Comparison of ENCODE assay signal across 8 cellular contexts in the genomic region with DNA sequence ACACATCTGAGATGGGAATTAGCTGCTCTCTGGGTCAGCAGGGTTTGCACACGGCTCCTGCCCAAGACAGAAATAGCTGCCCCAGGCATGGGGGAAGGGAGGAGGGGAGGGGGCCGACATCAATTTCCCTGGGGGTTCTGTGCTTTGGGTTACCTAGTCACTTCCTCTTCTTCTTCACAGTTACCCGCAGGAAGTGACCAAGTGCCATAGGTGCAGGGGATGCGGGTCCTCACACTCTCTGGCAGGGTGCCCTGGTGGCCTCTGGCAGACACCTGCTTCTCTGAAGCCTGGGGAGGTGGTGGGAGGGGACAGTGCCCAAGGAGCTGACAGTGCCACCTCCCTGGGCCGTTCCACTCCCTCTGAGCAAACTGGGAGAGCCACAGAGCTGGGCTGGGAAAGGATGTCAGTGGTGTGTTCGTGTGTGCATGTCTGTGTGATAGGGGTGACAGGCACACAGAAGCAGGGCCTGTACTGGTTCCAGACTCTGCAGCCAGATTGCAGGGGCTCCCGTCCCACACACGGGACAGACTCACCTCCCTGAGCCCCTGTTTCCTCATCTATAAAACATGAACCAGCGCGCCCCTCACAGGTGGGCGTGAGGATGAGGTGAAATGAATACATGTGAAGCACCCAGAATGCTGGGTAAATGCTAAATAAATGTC. TPM values are rescaled to one million over a fixed set of nuclear protein-coding genes. Genes with fewer than 3 reads are reported as not detected.
DNase-seq lines count a peak whose midpoint lies in the region; ATAC-seq and TF ChIP-seq lines count a peak whose summit lies in the region.

No MANE protein-coding gene starts in this region.

- no peaks in the 10 kb centered on the region for H4K20me1 ChIP-seq in hepatocyte (ENCODE audit: insufficient read depth, poor library complexity, severe bottlenecking)

- H3K36me3 Mint-ChIP-seq in CD4-positive, CD25-positive, alpha-beta regulatory T cell: no peaks in the 10 kb centered on the region
- no peaks in the 10 kb centered on the region for H3K36me3 Mint-ChIP-seq in activated naive CD8-positive, alpha-beta T cell treated with anti-CD3 and anti-CD28 coated beads, Interleukin-2, amount 10 ng/mL, durations not matched to agents 7 days and 5 days

- H3K27ac Mint-ChIP-seq in CD4-positive, CD25-positive, alpha-beta regulatory T cell: peak overlapping the region; percentile 94 to 97 (median 95)
- H3K27ac Mint-ChIP-seq in activated naive CD8-positive, alpha-beta T cell treated with anti-CD3 and anti-CD28 coated beads, Interleukin-2, amount 10 ng/mL, durations not matched to agents 7 days and 5 days: peak overlapping the region; percentile 60

- no peaks in the 10 kb centered on the region for H3K9me2 ChIP-seq in hepatocyte (replicated peaks; ENCODE audit: insufficient read depth)

- H3K4me3 Mint-ChIP-seq in CD4-positive, CD25-positive, alpha-beta regulatory T cell: peak overlapping the region in 2 of 4 donors; percentile 40 to 67
- H3K4me3 Mint-ChIP-seq in activated naive CD8-positive, alpha-beta T cell treated with anti-CD3 and anti-CD28 coated beads, Interleukin-2, amount 10 ng/mL, durations not matched to agents 7 days and 5 days: peak overlapping the region; percentile 18

- no peaks in the 10 kb centered on the region for H3K9me3 Mint-ChIP-seq in CD4-positive, CD25-positive, alpha-beta regulatory T cell
- H3K9me3 Mint-ChIP-seq in activated naive CD8-positive, alpha-beta T cell treated with anti-CD3 and anti-CD28 coated beads, Interleukin-2, amount 10 ng/mL, durations not matched to agents 7 days and 5 days: no peaks in the 10 kb centered on the region

- DNase-seq in CD4-positive, CD25-positive, alpha-beta regulatory T cell: peak in 2 of 3 donors; percentile 37 to 71
- peak; percentile 67 for DNase-seq in NB4 (ENCODE audit: low read depth)
- no peak for DNase-seq in activated naive CD8-positive, alpha-beta T cell treated with anti-CD3 and anti-CD28 coated beads, Interleukin-2, amount 10 ng/mL, durations not matched to agents 7 days and 5 days
- no peak for DNase-seq in BE2C
- no peak for DNase-seq in Ammon's horn (ENCODE audit: low spot score)
- no peak for DNase-seq in hepatocyte (ENCODE audit: low spot score)

- whole genome bisulfite sequencing in hepatocyte (ENCODE audit: low lambda C conversion rate, missing lambda C conversion rate): 82% methylated on average over 11 of the region's 11 CpGs

- no peaks in the 10 kb centered on the region for H3K79me2 ChIP-seq in hepatocyte

- TF ChIP-seq CTCF in NB4 (IDR thresholded peaks at IDR 0.05; ENCODE audit: low read depth, low read length) (no peak), BE2C (IDR thresholded peaks at IDR 0.05; ENCODE audit: low read depth, low read length) (no peak), hepatocyte (IDR thresholded peaks at IDR 0.05; ENCODE audit: poor library complexity) (no peak)

- peak; percentile 70 to 79 for ATAC-seq in CD4-positive, CD25-positive, alpha-beta regulatory T cell (ENCODE audit: low read depth in 2 of 2)
- peak; percentile 63 for ATAC-seq in GM18861 (IDR thresholded peaks at IDR 0.05; ENCODE audit: unreplicated experiment)
- peak; percentile 72 for ATAC-seq in activated naive CD8-positive, alpha-beta T cell treated with anti-CD3 and anti-CD28 coated beads, Interleukin-2, amount 10 ng/mL, durations not matched to agents 7 days and 5 days (ENCODE audit: low read depth)
- ATAC-seq in GM21526 (IDR thresholded peaks at IDR 0.05; ENCODE audit: low FRiP score, unreplicated experiment): no peak

- H2AFZ ChIP-seq in hepatocyte: no peak overlapping the region

- peaks cover 6% of the 10 kb centered on the region for H3K27me3 Mint-ChIP-seq in CD4-positive, CD25-positive, alpha-beta regulatory T cell
- peaks cover 2% of the 10 kb centered on the region for H3K27me3 Mint-ChIP-seq in activated naive CD8-positive, alpha-beta T cell treated with anti-CD3 and anti-CD28 coated beads, Interleukin-2, amount 10 ng/mL, durations not matched to agents 7 days and 5 days

- no peak overlapping the region for H3K4me3 ChIP-seq in CD4-positive, CD25-positive, alpha-beta regulatory T cell (ENCODE audit: low read depth, low read length)
- no peak overlapping the region for H3K4me3 ChIP-seq in NB4 (ENCODE audit: low read depth, low read length)
- no peak overlapping the region for H3K4me3 ChIP-seq in BE2C (ENCODE audit: low read depth, low read length)
- H3K4me3 ChIP-seq in hepatocyte: no peak overlapping the region

- H3K9me3 ChIP-seq in CD4-positive, CD25-positive, alpha-beta regulatory T cell (ENCODE audit: control insufficient read depth in 2 of 2, low read length in 2 of 2): no peaks in the 10 kb centered on the region
- no peaks in the 10 kb centered on the region for H3K9me3 ChIP-seq in BE2C
- no peaks in the 10 kb centered on the region for H3K9me3 ChIP-seq in hepatocyte (ENCODE audit: low read depth)

- peaks cover 0 to 28% (median 11%) of the 10 kb centered on the region in 4 donors for H3K4me1 Mint-ChIP-seq in CD4-positive, CD25-positive, alpha-beta regulatory T cell
- peaks cover 9% of the 10 kb centered on the region for H3K4me1 Mint-ChIP-seq in activated naive CD8-positive, alpha-beta T cell treated with anti-CD3 and anti-CD28 coated beads, Interleukin-2, amount 10 ng/mL, durations not matched to agents 7 days and 5 days

- H3K4me2 ChIP-seq in hepatocyte: no peak overlapping the region

- H3K36me3 ChIP-seq in CD4-positive, CD25-positive, alpha-beta regulatory T cell (ENCODE audit: control insufficient read depth, insufficient read depth, low read length): no peaks in the 10 kb centered on the region
- H3K36me3 ChIP-seq in BE2C (no peaks in the 10 kb centered on the region), hepatocyte (replicated peaks; ENCODE audit: insufficient read depth, low read depth) (no peaks in the 10 kb centered on the region)

- TF ChIP-seq POLR2A in NB4 (IDR thresholded peaks at IDR 0.05; ENCODE audit: extremely low read depth, insufficient read length): no peak

- H3K4me1 ChIP-seq in CD4-positive, CD25-positive, alpha-beta regulatory T cell (ENCODE audit: control insufficient read depth, insufficient read depth, low read length, poor library complexity, severe bottlenecking): peaks cover 16% of the 10 kb centered on the region
- H3K4me1 ChIP-seq in BE2C: no peaks in the 10 kb centered on the region
- H3K4me1 ChIP-seq in hepatocyte (ENCODE audit: insufficient read depth): no peaks in the 10 kb centered on the region

- H3K27ac ChIP-seq in CD4-positive, CD25-positive, alpha-beta regulatory T cell (ENCODE audit: insufficient read depth, low read length, poor library complexity, severe bottlenecking): peak overlapping the region; percentile 51
- no peak overlapping the region for H3K27ac ChIP-seq in hepatocyte

- POLR2A ChIA-PET in activated naive CD8-positive, alpha-beta T cell treated with anti-CD3 and anti-CD28 coated beads, Interleukin-2, amount 10 ng/mL, durations not matched to agents 7 days and 5 days (lab: Charles Lee): no interaction called here

- no peaks in the 10 kb centered on the region for H3K27me3 ChIP-seq in CD4-positive, CD25-positive, alpha-beta regulatory T cell (ENCODE audit: control insufficient read depth, insufficient read depth, low read length)
- H3K27me3 ChIP-seq in BE2C (no peaks in the 10 kb centered on the region), hepatocyte (no peaks in the 10 kb centered on the region)

RNA-seq across cellular contexts. Expression of a gene that starts 18.2 kb away (rescaled TPM):
- total RNA-seq in CD4-positive, CD25-positive, alpha-beta regulatory T cell: not detected
- polyA plus RNA-seq in CD4-positive, CD25-positive, alpha-beta regulatory T cell: not detected
- total RNA-seq in activated naive CD8-positive, alpha-beta T cell treated with anti-CD3 and anti-CD28 coated beads, Interleukin-2, amount 10 ng/mL, durations not matched to agents 7 days and 5 days: not detected
- 0.06 TPM for polyA plus RNA-seq in BE2C (2012; ENCODE audit: insufficient read depth, insufficient read length, low read depth)
- total RNA-seq in hepatocyte: under 0.01 and 0.07 TPM in 2 replicates
- not detected in 2 replicates for polyA plus RNA-seq in hepatocyte

RNA-seq across cellular contexts. Expression of a gene that starts 22.4 kb away (rescaled TPM):
- 31.4 TPM for total RNA-seq in CD4-positive, CD25-positive, alpha-beta regulatory T cell
- polyA plus RNA-seq in CD4-positive, CD25-positive, alpha-beta regulatory T cell: 10 to 100 TPM; 59.0 to 85.1 (median 67.9) TPM
- total RNA-seq in activated naive CD8-positive, alpha-beta T cell treated with anti-CD3 and anti-CD28 coated beads, Interleukin-2, amount 10 ng/mL, durations not matched to agents 7 days and 5 days: 10 to 100 TPM; 17.0 to 19.6 TPM
- 1.6 TPM for polyA plus RNA-seq in BE2C (2012; ENCODE audit: insufficient read depth, insufficient read length, low read depth)
- total RNA-seq in hepatocyte: 0.57 TPM in 1 of 2 replicates, not detected in the other
- polyA plus RNA-seq in hepatocyte: 1.2 TPM in 2 replicates

RNA-seq across cellular contexts. Expression of a gene that starts 35.9 kb away (rescaled TPM):
- not detected for total RNA-seq in CD4-positive, CD25-positive, alpha-beta regulatory T cell
- under 1 TPM in 1 of 4 donors, not detected in 3; 0.50 TPM for polyA plus RNA-seq in CD4-positive, CD25-positive, alpha-beta regulatory T cell
- total RNA-seq in activated naive CD8-positive, alpha-beta T cell treated with anti-CD3 and anti-CD28 coated beads, Interleukin-2, amount 10 ng/mL, durations not matched to agents 7 days and 5 days: not detected
- not detected for polyA plus RNA-seq in BE2C (2012; ENCODE audit: insufficient read depth, insufficient read length, low read depth)
- not detected in 2 replicates for total RNA-seq in hepatocyte
- polyA plus RNA-seq in hepatocyte: not detected in 2 replicates

RNA-seq across cellular contexts. Expression of a gene that starts 43.5 kb away (rescaled TPM):
- total RNA-seq in CD4-positive, CD25-positive, alpha-beta regulatory T cell: not detected
- not detected for polyA plus RNA-seq in CD4-positive, CD25-positive, alpha-beta regulatory T cell
- not detected for total RNA-seq in activated naive CD8-positive, alpha-beta T cell treated with anti-CD3 and anti-CD28 coated beads, Interleukin-2, amount 10 ng/mL, durations not matched to agents 7 days and 5 days
- polyA plus RNA-seq in BE2C (2012; ENCODE audit: insufficient read depth, insufficient read length, low read depth): not detected
- total RNA-seq in hepatocyte: not detected in 2 replicates
- not detected in 2 replicates for polyA plus RNA-seq in hepatocyte

RNA-seq across cellular contexts. Expression of a gene that starts 43.6 kb away (rescaled TPM):
- total RNA-seq in CD4-positive, CD25-positive, alpha-beta regulatory T cell: 0.52 TPM
- polyA plus RNA-seq in CD4-positive, CD25-positive, alpha-beta regulatory T cell: 1 to 10 TPM; 3.9 to 6.9 (median 6.2) TPM
- 1 to 10 TPM in 1 of 2 experiments, under 1 TPM in 1; 1.00 to 1.4 TPM for total RNA-seq in activated naive CD8-positive, alpha-beta T cell treated with anti-CD3 and anti-CD28 coated beads, Interleukin-2, amount 10 ng/mL, durations not matched to agents 7 days and 5 days
- 6.8 TPM for polyA plus RNA-seq in BE2C (2012; ENCODE audit: insufficient read depth, insufficient read length, low read depth)
- 0.13 and 0.36 TPM in 2 replicates for total RNA-seq in hepatocyte
- 0.62 and 1.4 TPM in 2 replicates for polyA plus RNA-seq in hepatocyte

Comparison
In these comparisons a context has a peak if more than half of its experiments do, and no peak if none do; other contexts are left out.
1. DNase-seq: peak in CD4-positive, CD25-positive, alpha-beta regulatory T cell (2 of 3) and NB4 (single experiment); none in activated naive CD8-positive, alpha-beta T cell treated with anti-CD3 and anti-CD28 coated beads, Interleukin-2, amount 10 ng/mL, durations not matched to agents 7 days and 5 days (single experiment), BE2C (single experiment), Ammon's horn (single experiment) and hepatocyte (single experiment).
2. RNA of a gene that starts 22.4 kb away (total RNA-seq): 31.4 TPM in CD4-positive, CD25-positive, alpha-beta regulatory T cell (single experiment) and 17.0 to 19.6 TPM in activated naive CD8-positive, alpha-beta T cell treated with anti-CD3 and anti-CD28 coated beads, Interleukin-2, amount 10 ng/mL, durations not matched to agents 7 days and 5 days; 0.57 TPM in hepatocyte; every median in the first group is over 10 times any median in the second.